ENCODE assay signal across 11 cellular contexts in the genomic region with DNA sequence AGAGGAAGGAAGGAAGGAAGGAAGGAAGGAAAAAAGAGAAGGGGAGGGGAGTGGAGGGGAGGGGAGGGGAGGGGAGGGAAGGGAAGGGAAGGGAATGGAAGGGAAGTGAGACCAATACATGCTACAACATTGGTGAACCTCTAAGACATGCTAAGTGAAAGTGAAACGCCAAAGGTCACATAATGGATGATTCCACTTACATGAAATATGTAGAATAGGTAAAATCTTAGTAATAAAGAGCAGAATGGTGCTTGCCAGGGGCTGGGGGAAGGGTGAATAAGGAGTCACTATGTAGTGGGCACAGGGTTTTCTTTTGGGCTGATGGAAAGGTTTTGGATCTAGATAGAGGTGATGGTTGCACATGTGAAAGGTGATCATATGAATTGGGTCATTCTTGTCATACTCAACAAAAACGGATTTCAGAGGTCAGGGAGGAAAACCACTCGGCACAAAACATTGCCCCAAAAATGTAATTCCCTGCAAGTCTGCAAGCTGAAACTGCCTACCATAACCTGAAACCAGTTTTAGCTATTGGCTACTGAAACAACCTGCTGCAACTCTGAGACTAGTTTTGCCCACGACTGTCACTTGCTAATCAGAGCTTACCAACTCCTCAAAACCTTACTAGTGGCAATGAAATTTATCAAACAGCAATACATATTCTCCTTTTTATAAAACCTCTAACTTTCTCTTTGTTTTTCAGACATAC. TPM values are rescaled to one million over a fixed set of nuclear protein-coding genes. Genes with fewer than 3 reads are reported as not detected.
DNase-seq lines count a peak whose midpoint lies in the region; ATAC-seq and TF ChIP-seq lines count a peak whose summit lies in the region.
"Had no signal": no experiment of that assay in that cellular context is flagged by ENCODE, and none has a peak within 500 bp of the region (broad histone marks: within the 10 kb centered on the region; RNA-seq: fewer than 3 reads in every experiment).

No MANE protein-coding gene starts in this region.

- H3K36me3 ChIP-seq in upper lobe of right lung: no peaks in the 10 kb centered on the region

- DNase-seq in GM12865 (ENCODE audit: low read depth): peak; percentile 43
- DNase-seq in OCI-M1 (lab: John Stamatoyannopoulos, UW): peak; percentile 59
- DNase-seq in upper lobe of right lung: no peak
- DNase-seq in DMS153 treated with DMSO at 0.1 percent for 48 hours (lab: John Stamatoyannopoulos, UW; ENCODE audit: unreplicated experiment): no peak
- no peak for DNase-seq in stimulated activated CD4-positive, alpha-beta T cell treated with anti-CD3 and anti-CD28 coated beads, Interleukin-2, amount 100 ng/mL, for 48 hours
- DNase-seq in HT-29 (ENCODE audit: low spot score): no peak
- DNase-seq: activated CD4-positive, alpha-beta memory T cell treated with anti-CD3 and anti-CD28 coated beads, Interleukin-2, amount 10 ng/mL, durations not matched to agents 7 days and 5 days; COR-L47; H9 had no signal

- no peaks in the 10 kb centered on the region for H3K4me1 ChIP-seq in upper lobe of right lung

- TF ChIP-seq CTCF in GM12865 (IDR thresholded peaks at IDR 0.05; ENCODE audit: insufficient read depth, low read depth, low read length, missing control alignments): no peak
- no peak for TF ChIP-seq CTCF in upper lobe of right lung (IDR thresholded peaks at IDR 0.05)

- H3K27ac ChIP-seq in upper lobe of right lung: no peak overlapping the region

- intact Hi-C loops in upper lobe of right lung (cut with DNase I): no loop called here

- H3K4me3 ChIP-seq in GM12865 (ENCODE audit: low read depth, low read length) (no peak overlapping the region), upper lobe of right lung (no peak overlapping the region)

- H3K27me3 ChIP-seq in upper lobe of right lung: no peaks in the 10 kb centered on the region

- ATAC-seq in GM19324 (IDR thresholded peaks at IDR 0.05; ENCODE audit: low FRiP score, unreplicated experiment) (peak; percentile 59), HG02884 (IDR thresholded peaks at IDR 0.05; ENCODE audit: unreplicated experiment) (peak; percentile 90), upper lobe of right lung (no peak)

- H3K9me3 ChIP-seq in upper lobe of right lung: no peaks in the 10 kb centered on the region

RNA-seq across cellular contexts. Expression of gene CCDC141, which starts 59.2 kb away (rescaled TPM):
- total RNA-seq in upper lobe of right lung: 25.7 TPM
- total RNA-seq in HT-29 (2014; rRNA removed; shearing (Covaris generic)): 0.05 TPM in 1 of 2 replicates, not detected in the other

Comparison
In these comparisons a context has a peak if more than half of its experiments do, and no peak if none do; other contexts are left out.
1. DNase-seq: peak in GM12865 (single experiment) and OCI-M1 (single experiment); none in upper lobe of right lung (single experiment), DMS153 treated with DMSO at 0.1 percent for 48 hours (single experiment), stimulated activated CD4-positive, alpha-beta T cell treated with anti-CD3 and anti-CD28 coated beads, Interleukin-2, amount 100 ng/mL, for 48 hours (0 of 2) and HT-29 (single experiment).
2. RNA of gene CCDC141, which starts 59.2 kb away (total RNA-seq): 25.7 TPM in upper lobe of right lung (single experiment); 0.05 TPM in HT-29; every median in the first group is over 10 times any median in the second.